In genomic region chr13:21218351-21219043, GRCh38 we compare ENCODE assay signal across 10 cellular contexts. TPM values are rescaled to one million over a fixed set of nuclear protein-coding genes. Genes with fewer than 3 reads are reported as not detected.
DNase-seq lines count a peak whose midpoint lies in the region; ATAC-seq and TF ChIP-seq lines count a peak whose summit lies in the region.
"Had no signal": no experiment of that assay in that cellular context is flagged by ENCODE, and none has a peak within 500 bp of the region (broad histone marks: within the 10 kb centered on the region; RNA-seq: fewer than 3 reads in every experiment).

No MANE protein-coding gene starts in this region.

- no peak overlapping the region for H4K8ac ChIP-seq in neuronal stem cell (ENCODE audit: low read depth, low read length)

- no peak overlapping the region for H3K14ac ChIP-seq in neuronal stem cell (ENCODE audit: low read length)

- H3K23ac ChIP-seq in neuronal stem cell (ENCODE audit: low read depth, low read length, poor library complexity), result no peak overlapping the region

- no peak overlapping the region for H2BK120ac ChIP-seq in neuronal stem cell (ENCODE audit: low read depth, low read length)

- H3K4me2 ChIP-seq in Loucy (ENCODE audit: low read depth, low read length, poor library complexity, severe bottlenecking) (peak overlapping the region; percentile 62), neuronal stem cell (ENCODE audit: insufficient read depth, low read length, poor library complexity, severe bottlenecking) (no peak overlapping the region)

- WGBS in neuronal stem cell (ENCODE audit: extremely low coverage in 2 of 2, insufficient read length in 2 of 2, insufficient replicate concordance in 1 of 2), 2 donors, result no CpG with 5 or more reads among the region's 7 CpGs

- TF ChIP-seq POLR2A in breast epithelium (IDR thresholded peaks at IDR 0.05), result no peak

- no peaks in the 10 kb centered on the region for H3K27me3 ChIP-seq in Loucy (ENCODE audit: insufficient read depth, low read length, poor library complexity, severe bottlenecking)
- no peaks in the 10 kb centered on the region for H3K27me3 ChIP-seq in neuronal stem cell (ENCODE audit: control insufficient read depth in 3 of 3, insufficient read depth in 3 of 3, low read depth in 1 of 3, low read length in 3 of 3)
- H3K27me3 ChIP-seq in lower lobe of right lung (ENCODE audit: low read depth), result no peaks in the 10 kb centered on the region
- H3K27me3 ChIP-seq in breast epithelium, result no peaks in the 10 kb centered on the region

- H3K79me2 ChIP-seq in Loucy (ENCODE audit: insufficient read depth, low read length), result no peaks in the 10 kb centered on the region
- H3K79me2 ChIP-seq: parathyroid adenoma had no signal

- TF ChIP-seq CTCF in Loucy (conservative IDR thresholded peaks at IDR 0.05; ENCODE audit: low read length) (no peak), lower lobe of right lung (IDR thresholded peaks at IDR 0.05) (no peak), breast epithelium (IDR thresholded peaks at IDR 0.05) (no peak)

- DNase-seq in activated CD4-positive, CD25-positive, alpha-beta regulatory T cell treated with anti-CD3 and anti-CD28 coated beads, Interleukin-2, amount 50 U/mL, for 72 hours, result no peak
- no peak for DNase-seq in neuronal stem cell (ENCODE audit: low spot score)
- no peak for DNase-seq in lower lobe of right lung
- no peak for DNase-seq in NCI-H2196 treated with DMSO at 0.1 percent for 48 hours (lab: John Stamatoyannopoulos, UW; ENCODE audit: unreplicated experiment)
- DNase-seq in breast epithelium (ENCODE audit: low spot score in 2 of 2), result no peak
- DNase-seq: activated CD4-positive, alpha-beta T cell treated with anti-CD3 and anti-CD28 coated beads for 1 hour had no signal

- H3K4me1 ChIP-seq in Loucy (ENCODE audit: insufficient read depth, low read length, poor library complexity, severe bottlenecking), result peaks cover 40% of the 10 kb centered on the region
- H3K4me1 ChIP-seq in neuronal stem cell (ENCODE audit: control insufficient read depth in 2 of 2, insufficient read depth in 1 of 2, low read depth in 1 of 2, low read length in 2 of 2), result peaks cover 0 to 3% of the 10 kb centered on the region in 2 donors
- no peaks in the 10 kb centered on the region for H3K4me1 ChIP-seq in lower lobe of right lung
- H3K4me1 ChIP-seq in breast epithelium, result no peaks in the 10 kb centered on the region
- H3K4me1 ChIP-seq: parathyroid adenoma had no signal

- H2AFZ ChIP-seq in Loucy (ENCODE audit: low read length) (no peak overlapping the region; the same call in 1 of the 2 replicates), neuronal stem cell (ENCODE audit: low read length) (peak overlapping the region; percentile 55)
- H2AFZ ChIP-seq: parathyroid adenoma had no signal

- H2BK5ac ChIP-seq in neuronal stem cell (ENCODE audit: low read length), result no peak overlapping the region

- H3K9me3 ChIP-seq in Loucy (ENCODE audit: insufficient read depth, low read depth, low read length), result peaks cover 11% of the 10 kb centered on the region; the same call in 1 of the 2 replicates
- peaks cover 0 to 3% of the 10 kb centered on the region in 2 donors for H3K9me3 ChIP-seq in neuronal stem cell (replicated peaks in 1 of 2; ENCODE audit: control insufficient read depth in 2 of 2, insufficient read depth in 1 of 2, low read depth in 1 of 2, low read length in 2 of 2)
- H3K9me3 ChIP-seq in lower lobe of right lung, result peaks cover 5% of the 10 kb centered on the region
- peaks cover 11 to 13% of the 10 kb centered on the region in 2 donors for H3K9me3 ChIP-seq in breast epithelium

- peaks cover 22% of the 10 kb centered on the region for H3F3A ChIP-seq in Loucy (ENCODE audit: low read depth)

- H3K9me2 ChIP-seq in Loucy (replicated peaks; ENCODE audit: low read depth, low read length), result no peaks in the 10 kb centered on the region

- H3K36me3 ChIP-seq in Loucy (ENCODE audit: insufficient read depth, low read length) (0 out of 2 replicates have a peak, but pooled peaks cover 2% of the 10 kb centered on the region), neuronal stem cell (replicated peaks in 1 of 2; ENCODE audit: control insufficient read depth in 2 of 2, insufficient read depth in 2 of 2, low read length in 2 of 2) (no peaks in the 10 kb centered on the region), lower lobe of right lung (no peaks in the 10 kb centered on the region), breast epithelium (no peaks in the 10 kb centered on the region)

- no peak overlapping the region for H3K4ac ChIP-seq in neuronal stem cell (ENCODE audit: low read length)

- no peak overlapping the region for H2BK12ac ChIP-seq in neuronal stem cell (ENCODE audit: low read length)

- no peaks in the 10 kb centered on the region for H3K79me1 ChIP-seq in neuronal stem cell (ENCODE audit: low read depth, low read length)

- intact Hi-C loops in lower lobe of right lung (cut with DNase I) (no loop called here), breast epithelium (cut with DNase I; ENCODE audit: low total_unique reads) (no loop called here)

- H3K4me3 ChIP-seq in Loucy (ENCODE audit: low read length, poor library complexity, severe bottlenecking), result peak overlapping the region; percentile 60
- no peak overlapping the region for H3K4me3 ChIP-seq in neuronal stem cell (ENCODE audit: low read length in 2 of 2)
- no peak overlapping the region for H3K4me3 ChIP-seq in lower lobe of right lung
- H3K4me3 ChIP-seq in breast epithelium, result no peak overlapping the region

- no peak overlapping the region for H3K18ac ChIP-seq in neuronal stem cell (ENCODE audit: low read length)

- H3K9ac ChIP-seq in Loucy (ENCODE audit: low read depth, low read length, poor library complexity, severe bottlenecking), result peak overlapping the region; percentile 88
- H3K9ac ChIP-seq in neuronal stem cell (ENCODE audit: low read depth, low read length, poor library complexity), result no peak overlapping the region
- H3K9ac ChIP-seq: parathyroid adenoma had no signal

- no peak overlapping the region for H2BK15ac ChIP-seq in neuronal stem cell (ENCODE audit: low read length)

- no peak overlapping the region for H2AK5ac ChIP-seq in neuronal stem cell (ENCODE audit: low read depth, low read length)

- H4K20me1 ChIP-seq in Loucy (ENCODE audit: insufficient read depth, low read length, poor library complexity, severe bottlenecking), result no peaks in the 10 kb centered on the region

- H3K27ac ChIP-seq in neuronal stem cell (replicated peaks; ENCODE audit: low read length) (no peak overlapping the region), lower lobe of right lung (no peak overlapping the region), breast epithelium (no peak overlapping the region)
- H3K27ac ChIP-seq: parathyroid adenoma had no signal

- H4K91ac ChIP-seq in neuronal stem cell (ENCODE audit: low read depth, low read length, poor library complexity), result no peak overlapping the region

- peak; percentile 25 to 67 for ATAC-seq in activated CD4-positive, CD25-positive, alpha-beta regulatory T cell treated with anti-CD3 and anti-CD28 coated beads, Interleukin-2, amount 50 U/mL, for 24 hours
- ATAC-seq in HG02678 (IDR thresholded peaks at IDR 0.05; ENCODE audit: unreplicated experiment) (peak; percentile 98), lower lobe of right lung (no peak)

RNA-seq across cellular contexts. Expression of gene MRPL57, which starts 42.0 kb away (rescaled TPM):
- 22.9 TPM for polyA plus RNA-seq in neuronal stem cell (2013, experiment 1 of 2)
- polyA plus RNA-seq in neuronal stem cell (2013, experiment 2 of 2), result 22.6 TPM
- total RNA-seq in lower lobe of right lung (16.8 TPM), breast epithelium (10 to 100 TPM; 33.9 to 38.8 (median 36.4) TPM)

RNA-seq across cellular contexts. Expression of gene SKA3, which starts 42.1 kb away (rescaled TPM):
- 32.0 TPM for polyA plus RNA-seq in neuronal stem cell (2013, experiment 1 of 2)
- 32.9 TPM for polyA plus RNA-seq in neuronal stem cell (2013, experiment 2 of 2)
- total RNA-seq in lower lobe of right lung (1.4 TPM), breast epithelium (1 to 10 TPM in 2 of 3 donors, under 1 TPM in 1; 0.16 to 1.6 (median 1.3) TPM)

Comparison
In these comparisons a context has a peak if more than half of its experiments do, and no peak if none do; other contexts are left out.
1. ATAC-seq: peak in activated CD4-positive, CD25-positive, alpha-beta regulatory T cell treated with anti-CD3 and anti-CD28 coated beads, Interleukin-2, amount 50 U/mL, for 24 hours (2 of 2) and HG02678 (single experiment); none in lower lobe of right lung (0 of 2).